Comparison of ENCODE assay signal across 19 cellular contexts in genomic region chr1:54748094-54748835, GRCh38. TPM values are rescaled to one million over a fixed set of nuclear protein-coding genes. Genes with fewer than 3 reads are reported as not detected.
"Had no signal": no experiment of that assay in that cellular context is flagged by ENCODE, and none has a peak within 500 bp of the region (broad histone marks: within the 10 kb centered on the region; RNA-seq: fewer than 3 reads in every experiment).

No MANE protein-coding gene starts in this region.

- H3K9me3 ChIP-seq: SK-N-SH had no signal

- H3K4me2 ChIP-seq: KMS-11, SK-N-SH had no signal

- DNase-seq: IMR-90, Kasumi-1, MM.1S, NCI-H1092 treated with DMSO at 0.1 percent for 48 hours, NCI-H1436, NCI-H187, NCI-H2029, NCI-H2081 treated with DMSO at 0.1 percent for 48 hours, NCI-H2171, NCI-H345, NCI-H446 treated with DMSO at 0.1 percent for 48 hours, NCI-H510A treated with DMSO at 0.1 percent for 48 hours, NCI-H526, NCI-H748 treated with DMSO at 0.1 percent for 48 hours, SHP77, SK-N-SH had no signal

- H3K27ac ChIP-seq: KMS-11, RWPE1 had no signal

- H3K9ac ChIP-seq: KMS-11, SK-N-SH had no signal

RNA-seq across cellular contexts. Expression of gene TTC22, which starts 52.9 kb away (rescaled TPM):
- total RNA-seq: IMR-90, SK-MEL-5 had no signal
- polyA plus RNA-seq: IMR-90, SK-N-SH had no signal
